In the genomic region with DNA sequence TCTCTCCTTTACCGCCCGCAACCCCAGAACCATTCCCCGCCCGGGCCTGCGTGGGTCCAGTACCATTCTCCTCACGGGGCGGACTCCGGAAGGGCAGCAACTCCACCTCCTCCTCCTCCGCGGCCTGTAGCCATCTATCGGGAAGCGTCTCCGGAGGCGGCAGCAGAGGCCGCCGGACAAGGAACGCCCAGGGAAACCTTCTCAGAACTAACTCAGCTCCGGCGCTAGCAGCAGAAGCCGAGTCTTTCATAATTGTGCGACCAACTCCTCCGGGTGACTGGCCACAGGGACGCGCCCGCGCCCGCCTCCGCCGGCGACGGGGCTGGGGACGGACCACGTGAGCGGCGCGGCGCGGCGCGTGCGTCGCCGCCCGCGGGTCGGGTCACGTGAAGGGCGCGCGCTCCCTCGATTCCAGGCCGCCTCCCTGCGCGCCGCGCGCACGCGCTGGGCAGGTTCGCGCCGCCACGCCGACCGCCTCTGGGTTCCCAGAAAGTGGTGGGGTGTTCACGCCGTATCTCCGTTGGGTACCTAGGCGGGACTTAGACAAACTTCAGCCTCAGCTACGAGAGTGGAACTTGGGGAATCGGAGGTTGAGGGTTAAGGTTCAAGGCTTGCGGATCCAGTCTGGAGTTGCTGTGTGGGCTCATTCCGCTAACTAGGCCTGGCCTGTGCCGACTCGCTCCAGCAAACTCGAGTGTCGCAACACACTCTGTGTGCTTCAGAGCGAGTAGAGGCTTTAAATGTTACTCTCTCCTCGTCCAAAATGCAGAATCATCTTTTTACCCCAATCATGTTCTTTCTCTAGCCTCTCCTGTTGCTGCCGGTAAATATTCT, we compare ENCODE assay signal across 1 cellular context.
A peak's percentile ranks its signal among the peaks of the same experiment; 100 is the strongest.
TF ChIP-seq lines count a peak whose summit lies in the region.

A gene with protein sequence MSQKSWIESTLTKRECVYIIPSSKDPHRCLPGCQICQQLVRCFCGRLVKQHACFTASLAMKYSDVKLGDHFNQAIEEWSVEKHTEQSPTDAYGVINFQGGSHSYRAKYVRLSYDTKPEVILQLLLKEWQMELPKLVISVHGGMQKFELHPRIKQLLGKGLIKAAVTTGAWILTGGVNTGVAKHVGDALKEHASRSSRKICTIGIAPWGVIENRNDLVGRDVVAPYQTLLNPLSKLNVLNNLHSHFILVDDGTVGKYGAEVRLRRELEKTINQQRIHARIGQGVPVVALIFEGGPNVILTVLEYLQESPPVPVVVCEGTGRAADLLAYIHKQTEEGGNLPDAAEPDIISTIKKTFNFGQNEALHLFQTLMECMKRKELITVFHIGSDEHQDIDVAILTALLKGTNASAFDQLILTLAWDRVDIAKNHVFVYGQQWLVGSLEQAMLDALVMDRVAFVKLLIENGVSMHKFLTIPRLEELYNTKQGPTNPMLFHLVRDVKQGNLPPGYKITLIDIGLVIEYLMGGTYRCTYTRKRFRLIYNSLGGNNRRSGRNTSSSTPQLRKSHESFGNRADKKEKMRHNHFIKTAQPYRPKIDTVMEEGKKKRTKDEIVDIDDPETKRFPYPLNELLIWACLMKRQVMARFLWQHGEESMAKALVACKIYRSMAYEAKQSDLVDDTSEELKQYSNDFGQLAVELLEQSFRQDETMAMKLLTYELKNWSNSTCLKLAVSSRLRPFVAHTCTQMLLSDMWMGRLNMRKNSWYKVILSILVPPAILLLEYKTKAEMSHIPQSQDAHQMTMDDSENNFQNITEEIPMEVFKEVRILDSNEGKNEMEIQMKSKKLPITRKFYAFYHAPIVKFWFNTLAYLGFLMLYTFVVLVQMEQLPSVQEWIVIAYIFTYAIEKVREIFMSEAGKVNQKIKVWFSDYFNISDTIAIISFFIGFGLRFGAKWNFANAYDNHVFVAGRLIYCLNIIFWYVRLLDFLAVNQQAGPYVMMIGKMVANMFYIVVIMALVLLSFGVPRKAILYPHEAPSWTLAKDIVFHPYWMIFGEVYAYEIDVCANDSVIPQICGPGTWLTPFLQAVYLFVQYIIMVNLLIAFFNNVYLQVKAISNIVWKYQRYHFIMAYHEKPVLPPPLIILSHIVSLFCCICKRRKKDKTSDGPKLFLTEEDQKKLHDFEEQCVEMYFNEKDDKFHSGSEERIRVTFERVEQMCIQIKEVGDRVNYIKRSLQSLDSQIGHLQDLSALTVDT (N-terminal part only) (minus strand): TSS at position 330 of the 834 bp plus-strand sequence. CDS start 264 bp downstream, at position 66.

TF ChIP-seq in HepG2, 621 proteins besides CTCF, POLR2A, EP300 and RAD21 (continued from another document and continues in another):
- TF ChIP-seq, protein P1, sequence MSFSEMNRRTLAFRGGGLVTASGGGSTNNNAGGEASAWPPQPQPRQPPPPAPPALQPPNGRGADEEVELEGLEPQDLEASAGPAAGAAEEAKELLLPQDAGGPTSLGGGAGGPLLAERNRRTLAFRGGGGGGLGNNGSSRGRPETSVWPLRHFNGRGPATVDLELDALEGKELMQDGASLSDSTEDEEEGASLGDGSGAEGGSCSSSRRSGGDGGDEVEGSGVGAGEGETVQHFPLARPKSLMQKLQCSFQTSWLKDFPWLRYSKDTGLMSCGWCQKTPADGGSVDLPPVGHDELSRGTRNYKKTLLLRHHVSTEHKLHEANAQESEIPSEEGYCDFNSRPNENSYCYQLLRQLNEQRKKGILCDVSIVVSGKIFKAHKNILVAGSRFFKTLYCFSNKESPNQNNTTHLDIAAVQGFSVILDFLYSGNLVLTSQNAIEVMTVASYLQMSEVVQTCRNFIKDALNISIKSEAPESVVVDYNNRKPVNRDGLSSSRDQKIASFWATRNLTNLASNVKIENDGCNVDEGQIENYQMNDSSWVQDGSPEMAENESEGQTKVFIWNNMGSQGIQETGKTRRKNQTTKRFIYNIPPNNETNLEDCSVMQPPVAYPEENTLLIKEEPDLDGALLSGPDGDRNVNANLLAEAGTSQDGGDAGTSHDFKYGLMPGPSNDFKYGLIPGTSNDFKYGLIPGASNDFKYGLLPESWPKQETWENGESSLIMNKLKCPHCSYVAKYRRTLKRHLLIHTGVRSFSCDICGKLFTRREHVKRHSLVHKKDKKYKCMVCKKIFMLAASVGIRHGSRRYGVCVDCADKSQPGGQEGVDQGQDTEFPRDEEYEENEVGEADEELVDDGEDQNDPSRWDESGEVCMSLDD (CRISPR knock-in tag; IDR thresholded peaks at IDR 0.05; ENCODE audit: borderline replicate concordance), result peak; percentile 37; the same call in 1 of the 2 replicates
- TF ChIP-seq, protein P2, sequence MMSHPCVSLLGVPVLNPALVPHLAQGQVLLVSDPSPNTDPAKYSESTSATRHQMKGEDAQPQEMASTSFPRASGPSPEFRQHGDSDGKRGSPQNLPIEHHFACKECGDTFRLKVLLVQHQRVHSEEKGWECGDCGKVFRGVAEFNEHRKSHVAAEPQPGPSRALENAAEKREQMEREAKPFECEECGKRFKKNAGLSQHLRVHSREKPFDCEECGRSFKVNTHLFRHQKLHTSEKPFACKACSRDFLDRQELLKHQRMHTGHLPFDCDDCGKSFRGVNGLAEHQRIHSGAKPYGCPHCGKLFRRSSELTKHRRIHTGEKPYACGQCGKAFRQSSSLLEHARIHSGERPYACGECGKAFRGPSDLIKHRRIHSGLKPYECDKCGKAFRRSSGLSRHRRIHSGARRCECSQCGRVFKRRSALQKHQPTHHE (CRISPR knock-in tag; IDR thresholded peaks at IDR 0.05; ENCODE audit: borderline replicate concordance), result peak; percentile 34; the same call in 1 of the 2 replicates
- TF ChIP-seq MYC (CRISPR knock-in tag; IDR thresholded peaks at IDR 0.05; ENCODE audit: borderline replicate concordance) (peak; percentile 80), MLLT10 (CRISPR knock-in tag; IDR thresholded peaks at IDR 0.05) (no peak), MTA3 (CRISPR knock-in tag; IDR thresholded peaks at IDR 0.05) (no peak), TAF15 (IDR thresholded peaks at IDR 0.05; ENCODE audit: low read depth, low read length, poor library complexity, severe bottlenecking) (no peak), ZNF274 (CRISPR knock-in tag; IDR thresholded peaks at IDR 0.05) (peak; percentile 29; the same call in 1 of the 2 replicates), ZNF20 (CRISPR knock-in tag; IDR thresholded peaks at IDR 0.05) (no peak), CEBPB (IDR thresholded peaks at IDR 0.05; ENCODE audit: borderline replicate concordance, low read depth, low read length) (peak; percentile 93), ZNF335 (CRISPR knock-in tag; IDR thresholded peaks at IDR 0.05) (0 out of 2 replicates have a peak, but pooled peaks have one; percentile 8), SMARCE1 (IDR thresholded peaks at IDR 0.05; ENCODE audit: borderline replicate concordance) (no peak), GATAD2A (CRISPR knock-in tag; IDR thresholded peaks at IDR 0.05) (peak; percentile 24), SATB2 (CRISPR knock-in tag; IDR thresholded peaks at IDR 0.05) (peak; percentile 90), PHF5A (CRISPR knock-in tag; IDR thresholded peaks at IDR 0.05; ENCODE audit: low read depth, unreplicated experiment) (no peak), ZNF598 (CRISPR knock-in tag; IDR thresholded peaks at IDR 0.05; ENCODE audit: borderline replicate concordance) (peak; percentile 51; the same call in 1 of the 2 replicates), ZMYM2 (CRISPR knock-in tag; IDR thresholded peaks at IDR 0.05) (0 out of 2 replicates have a peak, but pooled peaks have one; percentile 50), GLI4 (CRISPR knock-in tag; IDR thresholded peaks at IDR 0.05; ENCODE audit: borderline replicate concordance) (no peak), MAZ (IDR thresholded peaks at IDR 0.05; ENCODE audit: borderline replicate concordance, low read depth, low read length) (0 out of 2 replicates have a peak, but pooled peaks have one; percentile 18), MAZ (CRISPR knock-in tag; IDR thresholded peaks at IDR 0.05; ENCODE audit: low read depth) (peak; percentile 68), HNRNPL (IDR thresholded peaks at IDR 0.05; ENCODE audit: low read depth, low read length) (no peak), ZNF431 (CRISPR knock-in tag; IDR thresholded peaks at IDR 0.05; ENCODE audit: borderline replicate concordance, low read depth) (no peak; the same call in 1 of the 2 replicates), ZMYM3 (CRISPR knock-in tag; IDR thresholded peaks at IDR 0.05) (0 out of 2 replicates have a peak, but pooled peaks have one; percentile 27), MAFK (conservative IDR thresholded peaks at IDR 0.05 in 1 of 2, IDR thresholded peaks at IDR 0.05 in 1 of 2; ENCODE audit: low read length in 2 of 2) (0 out of 4 replicates have a peak, but pooled peaks have one; percentile 4 to 12), ZNF746 (CRISPR knock-in tag; IDR thresholded peaks at IDR 0.05) (peak; percentile 61; the same call in 1 of the 2 replicates), PCBP1 (IDR thresholded peaks at IDR 0.05; ENCODE audit: borderline replicate concordance, low read depth, low read length) (0 out of 2 replicates have a peak, but pooled peaks have one; percentile 54), TARDBP (CRISPR knock-in tag; IDR thresholded peaks at IDR 0.05) (peak; percentile 9; the same call in 1 of the 2 replicates), IKZF1 (IDR thresholded peaks at IDR 0.05) (no peak), PPARG (CRISPR knock-in tag; conservative IDR thresholded peaks at IDR 0.05) (no peak), TMF1 (CRISPR knock-in tag; IDR thresholded peaks at IDR 0.05; ENCODE audit: low read depth) (peak; percentile 91), ZNF652 (CRISPR knock-in tag; IDR thresholded peaks at IDR 0.05; ENCODE audit: borderline replicate concordance, low read depth) (0 out of 2 replicates have a peak, but pooled peaks have one; percentile 13), MIER3 (CRISPR knock-in tag; IDR thresholded peaks at IDR 0.05; ENCODE audit: borderline replicate concordance) (no peak), THYN1 (CRISPR knock-in tag; IDR thresholded peaks at IDR 0.05; ENCODE audit: borderline replicate concordance, low read depth) (no peak; the same call in 1 of the 2 replicates), ZNF577 (CRISPR knock-in tag; IDR thresholded peaks at IDR 0.05; ENCODE audit: borderline replicate concordance, low read depth) (no peak), ELF1 (CRISPR knock-in tag; IDR thresholded peaks at IDR 0.05) (0 out of 2 replicates have a peak, but pooled peaks have one; percentile 27)
- TF ChIP-seq, protein P3, sequence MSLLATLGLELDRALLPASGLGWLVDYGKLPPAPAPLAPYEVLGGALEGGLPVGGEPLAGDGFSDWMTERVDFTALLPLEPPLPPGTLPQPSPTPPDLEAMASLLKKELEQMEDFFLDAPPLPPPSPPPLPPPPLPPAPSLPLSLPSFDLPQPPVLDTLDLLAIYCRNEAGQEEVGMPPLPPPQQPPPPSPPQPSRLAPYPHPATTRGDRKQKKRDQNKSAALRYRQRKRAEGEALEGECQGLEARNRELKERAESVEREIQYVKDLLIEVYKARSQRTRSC (CRISPR knock-in tag; IDR thresholded peaks at IDR 0.05; ENCODE audit: low read depth), result peak; percentile 25; the same call in 1 of the 2 replicates
- TF ChIP-seq, protein P4, sequence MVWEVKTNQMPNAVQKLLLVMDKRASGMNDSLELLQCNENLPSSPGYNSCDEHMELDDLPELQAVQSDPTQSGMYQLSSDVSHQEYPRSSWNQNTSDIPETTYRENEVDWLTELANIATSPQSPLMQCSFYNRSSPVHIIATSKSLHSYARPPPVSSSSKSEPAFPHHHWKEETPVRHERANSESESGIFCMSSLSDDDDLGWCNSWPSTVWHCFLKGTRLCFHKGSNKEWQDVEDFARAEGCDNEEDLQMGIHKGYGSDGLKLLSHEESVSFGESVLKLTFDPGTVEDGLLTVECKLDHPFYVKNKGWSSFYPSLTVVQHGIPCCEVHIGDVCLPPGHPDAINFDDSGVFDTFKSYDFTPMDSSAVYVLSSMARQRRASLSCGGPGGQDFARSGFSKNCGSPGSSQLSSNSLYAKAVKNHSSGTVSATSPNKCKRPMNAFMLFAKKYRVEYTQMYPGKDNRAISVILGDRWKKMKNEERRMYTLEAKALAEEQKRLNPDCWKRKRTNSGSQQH (CRISPR knock-in tag; IDR thresholded peaks at IDR 0.05; ENCODE audit: low read depth), result no peak
- TF ChIP-seq, protein P5, sequence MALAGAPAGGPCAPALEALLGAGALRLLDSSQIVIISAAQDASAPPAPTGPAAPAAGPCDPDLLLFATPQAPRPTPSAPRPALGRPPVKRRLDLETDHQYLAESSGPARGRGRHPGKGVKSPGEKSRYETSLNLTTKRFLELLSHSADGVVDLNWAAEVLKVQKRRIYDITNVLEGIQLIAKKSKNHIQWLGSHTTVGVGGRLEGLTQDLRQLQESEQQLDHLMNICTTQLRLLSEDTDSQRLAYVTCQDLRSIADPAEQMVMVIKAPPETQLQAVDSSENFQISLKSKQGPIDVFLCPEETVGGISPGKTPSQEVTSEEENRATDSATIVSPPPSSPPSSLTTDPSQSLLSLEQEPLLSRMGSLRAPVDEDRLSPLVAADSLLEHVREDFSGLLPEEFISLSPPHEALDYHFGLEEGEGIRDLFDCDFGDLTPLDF (CRISPR knock-in tag; IDR thresholded peaks at IDR 0.05), result peak; percentile 51; the same call in 1 of the 2 replicates
- TF ChIP-seq, protein P6, sequence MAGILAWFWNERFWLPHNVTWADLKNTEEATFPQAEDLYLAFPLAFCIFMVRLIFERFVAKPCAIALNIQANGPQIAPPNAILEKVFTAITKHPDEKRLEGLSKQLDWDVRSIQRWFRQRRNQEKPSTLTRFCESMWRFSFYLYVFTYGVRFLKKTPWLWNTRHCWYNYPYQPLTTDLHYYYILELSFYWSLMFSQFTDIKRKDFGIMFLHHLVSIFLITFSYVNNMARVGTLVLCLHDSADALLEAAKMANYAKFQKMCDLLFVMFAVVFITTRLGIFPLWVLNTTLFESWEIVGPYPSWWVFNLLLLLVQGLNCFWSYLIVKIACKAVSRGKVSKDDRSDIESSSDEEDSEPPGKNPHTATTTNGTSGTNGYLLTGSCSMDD (CRISPR knock-in tag; IDR thresholded peaks at IDR 0.05), result no peak
- TF ChIP-seq, protein P7, sequence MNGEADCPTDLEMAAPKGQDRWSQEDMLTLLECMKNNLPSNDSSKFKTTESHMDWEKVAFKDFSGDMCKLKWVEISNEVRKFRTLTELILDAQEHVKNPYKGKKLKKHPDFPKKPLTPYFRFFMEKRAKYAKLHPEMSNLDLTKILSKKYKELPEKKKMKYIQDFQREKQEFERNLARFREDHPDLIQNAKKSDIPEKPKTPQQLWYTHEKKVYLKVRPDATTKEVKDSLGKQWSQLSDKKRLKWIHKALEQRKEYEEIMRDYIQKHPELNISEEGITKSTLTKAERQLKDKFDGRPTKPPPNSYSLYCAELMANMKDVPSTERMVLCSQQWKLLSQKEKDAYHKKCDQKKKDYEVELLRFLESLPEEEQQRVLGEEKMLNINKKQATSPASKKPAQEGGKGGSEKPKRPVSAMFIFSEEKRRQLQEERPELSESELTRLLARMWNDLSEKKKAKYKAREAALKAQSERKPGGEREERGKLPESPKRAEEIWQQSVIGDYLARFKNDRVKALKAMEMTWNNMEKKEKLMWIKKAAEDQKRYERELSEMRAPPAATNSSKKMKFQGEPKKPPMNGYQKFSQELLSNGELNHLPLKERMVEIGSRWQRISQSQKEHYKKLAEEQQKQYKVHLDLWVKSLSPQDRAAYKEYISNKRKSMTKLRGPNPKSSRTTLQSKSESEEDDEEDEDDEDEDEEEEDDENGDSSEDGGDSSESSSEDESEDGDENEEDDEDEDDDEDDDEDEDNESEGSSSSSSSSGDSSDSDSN (CRISPR knock-in tag; IDR thresholded peaks at IDR 0.05), result peak; percentile 92
- TF ChIP-seq, protein P8, sequence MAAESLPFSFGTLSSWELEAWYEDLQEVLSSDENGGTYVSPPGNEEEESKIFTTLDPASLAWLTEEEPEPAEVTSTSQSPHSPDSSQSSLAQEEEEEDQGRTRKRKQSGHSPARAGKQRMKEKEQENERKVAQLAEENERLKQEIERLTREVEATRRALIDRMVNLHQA (CRISPR knock-in tag; IDR thresholded peaks at IDR 0.05), result no peak
- TF ChIP-seq, protein P9, sequence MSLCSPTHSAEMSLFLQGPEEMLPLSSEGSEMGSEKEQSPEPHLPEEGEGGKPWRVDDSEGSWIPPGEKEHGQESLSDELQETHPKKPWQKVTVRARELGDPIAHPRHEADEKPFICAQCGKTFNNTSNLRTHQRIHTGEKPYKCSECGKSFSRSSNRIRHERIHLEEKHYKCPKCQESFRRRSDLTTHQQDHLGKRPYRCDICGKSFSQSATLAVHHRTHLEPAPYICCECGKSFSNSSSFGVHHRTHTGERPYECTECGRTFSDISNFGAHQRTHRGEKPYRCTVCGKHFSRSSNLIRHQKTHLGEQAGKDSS (CRISPR knock-in tag; IDR thresholded peaks at IDR 0.05; ENCODE audit: borderline replicate concordance, low read depth), result peak; percentile 70; the same call in 1 of the 2 replicates
